ENCODE assay signal across 10 cellular contexts in genomic region chr4:165569031-165569430, GRCh38.
"Had no signal": no experiment of that assay in that cellular context is flagged by ENCODE, and none has a peak within 500 bp of the region (broad histone marks: within the 10 kb centered on the region; RNA-seq: fewer than 3 reads in every experiment).

No MANE protein-coding gene starts in this region.

- DNase-seq: GM23248, GOT3, H7, HFFc6, IMR-90, KG1 had no signal

- H3K36me3 ChIP-seq: HAP-1 had no signal

- FAIRE-seq: HTR-8/SVneo, K562 had no signal

- ATAC-seq: HCT116, K562 had no signal

- H3K4me3 ChIP-seq: GM23248, HAP-1, K562 had no signal
